ENCODE assay signal across 26 cellular contexts in the genomic region with DNA sequence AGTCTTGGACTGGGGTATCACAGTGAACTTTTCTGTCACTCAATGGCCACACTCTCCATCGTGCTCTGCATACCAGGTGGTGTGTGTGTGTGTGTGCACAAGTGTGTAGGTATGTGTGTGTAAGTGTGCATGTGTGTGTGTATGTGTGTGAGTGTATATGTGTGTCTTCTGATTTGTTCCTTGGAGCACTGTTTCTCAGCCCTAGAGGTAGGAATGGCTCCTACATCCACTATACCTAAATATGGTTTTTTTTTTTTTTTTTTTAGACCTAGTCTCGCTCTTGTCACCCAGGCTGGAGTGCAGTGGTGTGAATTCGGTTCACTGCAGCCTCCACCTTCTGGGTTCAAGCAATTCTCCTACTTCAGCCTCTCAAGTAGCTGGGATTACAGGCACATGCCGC.
"Had no signal": no experiment of that assay in that cellular context is flagged by ENCODE, and none has a peak within 500 bp of the region (broad histone marks: within the 10 kb centered on the region; RNA-seq: fewer than 3 reads in every experiment).

No MANE protein-coding gene starts in this region.

- H3K4me3 Mint-ChIP-seq: activated naive CD8-positive, alpha-beta T cell treated with anti-CD3 and anti-CD28 coated beads for 36 hours; activated T-cell treated with anti-CD3 and anti-CD28 coated beads, Interleukin-2, amount 50 U/mL, for 4 hours; natural killer cell; WTC11 had no signal

- FAIRE-seq: astrocyte, endometrium, islet of Langerhans had no signal

- H3K27me3 ChIP-seq: breast epithelium, heart left ventricle, neutrophil, ovary, upper lobe of right lung had no signal

- H3K9me3 Mint-ChIP-seq: activated T-helper 2 cell treated with anti-CD3 and anti-CD28 coated beads, Interferon-gamma antibody, Interleukin-2, Interleukin-4, amounts not matched to agents 10 μg/mL and 5 μg/mL and 100 μg/mL, durations not matched to agents 14 hours and 24 hours and 36 hours had no signal

- H3K4me1 ChIP-seq: breast epithelium, heart left ventricle, upper lobe of right lung had no signal

- H3K36me3 Mint-ChIP-seq: activated naive CD8-positive, alpha-beta T cell treated with anti-CD3 and anti-CD28 coated beads for 36 hours; natural killer cell had no signal

- H3K9me3 ChIP-seq: breast epithelium, neutrophil, ovary, upper lobe of right lung had no signal

- H3K27ac ChIP-seq: breast epithelium, coronary artery, heart left ventricle, neutrophil, ovary, skin epidermis, upper lobe of right lung had no signal

- H3K27me3 Mint-ChIP-seq: activated naive CD8-positive, alpha-beta T cell treated with anti-CD3 and anti-CD28 coated beads for 36 hours had no signal

- DNase-seq: activated CD4-positive, alpha-beta T cell treated with anti-CD3 and anti-CD28 coated beads, Interleukin-2, amount 50 U/mL, for 4 hours; activated CD8-positive, alpha-beta memory T cell treated with anti-CD3 and anti-CD28 coated beads, Interleukin-2, amount 50 U/mL, for 48 hours; activated naive CD4-positive, alpha-beta T cell treated with Interleukin-2 at 50 U/mL for 16 hours; activated naive CD8-positive, alpha-beta T cell treated with anti-CD3 and anti-CD28 coated beads for 36 hours; activated T-cell treated with anti-CD3 and anti-CD28 coated beads, Interleukin-2, amount 50 U/mL, for 4 hours; cerebellar nuclear complex; heart left ventricle; left ventricle myocardium superior; midbrain; natural killer cell; ovary; right cardiac atrium; stimulated activated CD4-positive, alpha-beta T cell treated with anti-CD3 and anti-CD28 coated beads, Interleukin-15, amount 100 ng/mL, for 24 hours; stimulated activated CD8-positive, alpha-beta memory T cell treated with anti-CD3 and anti-CD28 coated beads, Interleukin-4, amount 100 ng/mL, for 48 hours; stimulated activated naive CD4-positive, alpha-beta T cell treated with Interleukin-2 at 50 U/mL for 16 hours; T-helper 9 cell; upper lobe of right lung had no signal

- H3K36me3 ChIP-seq: breast epithelium, heart left ventricle, neutrophil, ovary, upper lobe of right lung had no signal

- H3K4me1 Mint-ChIP-seq: activated naive CD8-positive, alpha-beta T cell treated with anti-CD3 and anti-CD28 coated beads for 36 hours; natural killer cell; WTC11 had no signal

- H3K27ac Mint-ChIP-seq: activated naive CD8-positive, alpha-beta T cell treated with anti-CD3 and anti-CD28 coated beads for 36 hours; activated T-helper 2 cell treated with anti-CD3 and anti-CD28 coated beads, Interferon-gamma antibody, Interleukin-2, Interleukin-4, amounts not matched to agents 10 μg/mL and 5 μg/mL and 100 μg/mL, durations not matched to agents 14 hours and 24 hours and 36 hours; natural killer cell; WTC11 had no signal

- H3K4me3 ChIP-seq: breast epithelium, coronary artery, heart left ventricle, ovary, skin epidermis, upper lobe of right lung had no signal

- ATAC-seq: activated T-cell treated with anti-CD3 and anti-CD28 coated beads, Interleukin-2, amount 50 U/mL, for 4 hours; heart left ventricle; left ventricle myocardium superior; right cardiac atrium; upper lobe of right lung; WTC11 had no signal
